ENCODE assay signal across 7 cellular contexts in genomic region chr3:42635111-42635510, GRCh38. TPM values are rescaled to one million over a fixed set of nuclear protein-coding genes. Genes with fewer than 3 reads are reported as not detected.
DNase-seq lines count a peak whose midpoint lies in the region; ATAC-seq, FAIRE-seq and TF ChIP-seq lines count a peak whose summit lies in the region.
"Had no signal": no experiment of that assay in that cellular context is flagged by ENCODE, and none has a peak within 500 bp of the region (broad histone marks: within the 10 kb centered on the region; RNA-seq: fewer than 3 reads in every experiment).

No MANE protein-coding gene starts in this region.

- H3K27me3 Mint-ChIP-seq in endodermal cell (ENCODE audit: insufficient read depth), result no peaks in the 10 kb centered on the region

- peak; percentile 35 for TF ChIP-seq CTCF in endodermal cell (conservative IDR thresholded peaks at IDR 0.05)

- H3K4me3 ChIP-seq in endodermal cell (ENCODE audit: low read length), result no peak overlapping the region

- H3K9ac ChIP-seq in endodermal cell (ENCODE audit: extremely low read depth, low read length, poor library complexity, severe bottlenecking), result no peak overlapping the region

- no peak overlapping the region for H3K27ac ChIP-seq in endodermal cell (ENCODE audit: low read depth, low read length)
- H3K27ac ChIP-seq: neutrophil had no signal

- H3K9me3 ChIP-seq in endodermal cell (ENCODE audit: control insufficient read depth, low read length), result no peaks in the 10 kb centered on the region
- H3K9me3 ChIP-seq: neutrophil had no signal

- peaks cover 50% of the 10 kb centered on the region for H3K36me3 Mint-ChIP-seq in endodermal cell (ENCODE audit: low read depth)

- peaks cover 3% of the 10 kb centered on the region for H3K4me1 Mint-ChIP-seq in endodermal cell

- no peaks in the 10 kb centered on the region for H3K27me3 ChIP-seq in endodermal cell (ENCODE audit: control insufficient read depth, insufficient read depth, low read length, poor library complexity, severe bottlenecking)
- H3K27me3 ChIP-seq: neutrophil had no signal

- H3K9me3 Mint-ChIP-seq in endodermal cell, result no peaks in the 10 kb centered on the region

- WGBS in endodermal cell (ENCODE audit: insufficient coverage in 1 of 2, insufficient read length in 1 of 2), 2 experiments, result 100% methylated on average over 1 to 2 of the region's 2 CpGs

- no peak for FAIRE-seq in urothelium cell line (lab: Jason Lieb, UNC)

- peak; percentile 46 for DNase-seq in EL
- peak; percentile 71 for DNase-seq in MV-4-11 (lab: John Stamatoyannopoulos, UW)
- DNase-seq in endodermal cell, result no peak
- no peak for DNase-seq in urothelium cell line (ENCODE audit: low spot score)
- DNase-seq in ureter (ENCODE audit: low spot score), result no peak

- H3K36me3 ChIP-seq in endodermal cell (ENCODE audit: control insufficient read depth, insufficient read depth, low read length), result peaks cover 99% of the 10 kb centered on the region

- H3K27ac Mint-ChIP-seq in endodermal cell, result no peak overlapping the region

- no peak overlapping the region for H3K4me3 Mint-ChIP-seq in endodermal cell

- no peak for ATAC-seq in GM18511 (IDR thresholded peaks at IDR 0.05; ENCODE audit: unreplicated experiment)

- H3K4me1 ChIP-seq in endodermal cell (ENCODE audit: control insufficient read depth, insufficient read depth, low read length), result no peaks in the 10 kb centered on the region

RNA-seq across cellular contexts. Expression of gene ZBTB47, which starts 18.4 kb away (rescaled TPM):
- total RNA-seq in endodermal cell (1 to 10 TPM; 4.6 to 7.2 TPM), ureter (32.1 TPM)
- 7.1 TPM for polyA plus RNA-seq in endodermal cell (2013, experiment 1 of 2)
- polyA plus RNA-seq in endodermal cell (2013, experiment 2 of 2), result 6.2 TPM

RNA-seq across cellular contexts. Expression of gene NKTR, which starts 34.6 kb away (rescaled TPM):
- 100 to 1,000 TPM; 101 to 116 TPM for total RNA-seq in endodermal cell
- 87.3 TPM for polyA plus RNA-seq in endodermal cell (2013, experiment 1 of 2)
- polyA plus RNA-seq in endodermal cell (2013, experiment 2 of 2), result 86.0 TPM
- total RNA-seq in ureter, result 137 TPM

RNA-seq across cellular contexts. Expression of gene SS18L2, which starts 44.5 kb away (rescaled TPM):
- total RNA-seq in endodermal cell, result 10 to 100 TPM; 37.8 to 44.8 TPM
- 57.5 TPM for polyA plus RNA-seq in endodermal cell (2013, experiment 1 of 2)
- 54.6 TPM for polyA plus RNA-seq in endodermal cell (2013, experiment 2 of 2)
- 21.6 TPM for total RNA-seq in ureter

RNA-seq across cellular contexts. Expression of gene KLHL40, which starts 50.2 kb away (rescaled TPM):
- not detected for total RNA-seq in endodermal cell
- 0.21 TPM for polyA plus RNA-seq in endodermal cell (2013, experiment 1 of 2)
- 0.21 TPM for polyA plus RNA-seq in endodermal cell (2013, experiment 2 of 2)
- not detected for total RNA-seq in ureter

RNA-seq across cellular contexts. Expression of gene SEC22C, which starts 53.3 kb away (rescaled TPM):
- total RNA-seq in endodermal cell (10 to 100 TPM; 35.2 to 38.4 TPM), ureter (37.2 TPM)
- polyA plus RNA-seq in endodermal cell (2013, experiment 1 of 2), result 44.3 TPM
- 40.9 TPM for polyA plus RNA-seq in endodermal cell (2013, experiment 2 of 2)

Comparison
In these comparisons a context has a peak if more than half of its experiments do, and no peak if none do; other contexts are left out.
1. DNase-seq: peak in EL (single experiment) and MV-4-11 (single experiment); none in endodermal cell (single experiment), urothelium cell line (single experiment) and ureter (single experiment).